Comparison of ENCODE assay signal across 1 cellular context in genomic region chr3:4467522-4467867, GRCh38.
TF ChIP-seq lines count a peak whose summit lies in the region.

No MANE protein-coding gene starts in this region.

TF ChIP-seq in endothelial cell of umbilical vein, 7 proteins besides CTCF, POLR2A, EP300 and RAD21:
- no peak for TF ChIP-seq JUN (IDR thresholded peaks at IDR 0.05; ENCODE audit: borderline replicate concordance, insufficient read depth, insufficient read length, low read depth)
